ENCODE assay signal across 19 cellular contexts in the genomic region with DNA sequence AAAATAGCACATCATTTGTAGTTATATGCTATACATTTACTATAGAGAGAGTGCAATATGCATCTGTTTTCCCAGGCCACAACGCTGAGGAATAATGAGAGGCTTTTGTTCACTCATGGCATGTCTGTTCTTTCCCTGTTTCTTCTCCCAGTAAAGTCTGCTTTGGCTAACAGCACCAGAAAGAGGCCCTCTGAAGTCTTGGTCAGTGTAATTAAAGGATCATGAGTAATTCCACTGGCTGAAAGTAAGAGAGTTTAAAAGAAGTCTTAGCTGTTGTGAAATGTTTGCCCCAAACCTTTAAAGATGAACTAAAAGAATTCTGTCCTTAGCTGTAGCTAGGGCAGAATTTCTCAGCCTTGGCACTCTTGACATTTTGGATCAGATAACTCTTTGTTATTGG.
"Had no signal": no experiment of that assay in that cellular context is flagged by ENCODE, and none has a peak within 500 bp of the region (broad histone marks: within the 10 kb centered on the region; RNA-seq: fewer than 3 reads in every experiment).

No MANE protein-coding gene starts in this region.

- H3K4me1 ChIP-seq: body of pancreas, vagina had no signal

- H3K27ac Mint-ChIP-seq: activated CD8-positive, alpha-beta T cell treated with anti-CD3 and anti-CD28 coated beads, Interleukin-2, amount 10 ng/mL, durations not matched to agents 7 days and 5 days; activated naive CD8-positive, alpha-beta T cell treated with anti-CD3 and anti-CD28 coated beads, Interleukin-2, amount 50 U/mL, for 24 hours; dendritic cell treated with granulocyte-macrophage colony-stimulating factor and Interleukin-4, amounts not matched to agents 40 ng/mL and 50 ng/mL, for 4 days; effector memory CD8-positive, alpha-beta T cell; memory B cell had no signal

- H3K36me3 ChIP-seq: heart right ventricle, tibial nerve, vagina had no signal

- H3K4me3 Mint-ChIP-seq: activated CD8-positive, alpha-beta T cell treated with anti-CD3 and anti-CD28 coated beads, Interleukin-2, amount 10 ng/mL, durations not matched to agents 7 days and 5 days; activated naive CD8-positive, alpha-beta T cell treated with anti-CD3 and anti-CD28 coated beads, Interleukin-2, amount 50 U/mL, for 24 hours; central memory CD8-positive, alpha-beta T cell; dendritic cell treated with granulocyte-macrophage colony-stimulating factor and Interleukin-4, amounts not matched to agents 40 ng/mL and 50 ng/mL, for 4 days; effector memory CD8-positive, alpha-beta T cell; memory B cell; nephron had no signal

- ATAC-seq: activated CD8-positive, alpha-beta T cell treated with anti-CD3 and anti-CD28 coated beads, Interleukin-2, amount 10 ng/mL, durations not matched to agents 7 days and 5 days; activated naive CD8-positive, alpha-beta T cell treated with anti-CD3 and anti-CD28 coated beads, Interleukin-2, amount 50 U/mL, for 24 hours; body of pancreas; effector memory CD8-positive, alpha-beta T cell; left lobe of liver had no signal

- H3K27me3 ChIP-seq: body of pancreas, heart right ventricle, tibial nerve, vagina had no signal

- H3K4me3 ChIP-seq: body of pancreas, heart right ventricle, skin epidermis, tibial nerve, vagina had no signal

- DNase-seq: activated CD4-positive, alpha-beta T cell treated with anti-CD3 and anti-CD28 coated beads for 4 hours; activated CD8-positive, alpha-beta memory T cell treated with anti-CD3 and anti-CD28 coated beads, Interleukin-2, amount 50 U/mL, for 48 hours; activated CD8-positive, alpha-beta T cell treated with anti-CD3 and anti-CD28 coated beads, Interleukin-2, amount 10 ng/mL, durations not matched to agents 7 days and 5 days; activated naive CD8-positive, alpha-beta T cell treated with anti-CD3 and anti-CD28 coated beads, Interleukin-2, amount 50 U/mL, for 24 hours; body of pancreas; effector memory CD8-positive, alpha-beta T cell; erythroblast; foreskin melanocyte; islet precursor cell; T-helper 1 cell had no signal

- H3K27ac ChIP-seq: body of pancreas, heart right ventricle, skin epidermis, vagina had no signal

- H3K4me1 Mint-ChIP-seq: activated naive CD8-positive, alpha-beta T cell treated with anti-CD3 and anti-CD28 coated beads, Interleukin-2, amount 50 U/mL, for 24 hours; central memory CD8-positive, alpha-beta T cell; memory B cell had no signal

- H3K9me3 Mint-ChIP-seq: activated naive CD8-positive, alpha-beta T cell treated with anti-CD3 and anti-CD28 coated beads, Interleukin-2, amount 50 U/mL, for 24 hours; central memory CD8-positive, alpha-beta T cell; dendritic cell treated with granulocyte-macrophage colony-stimulating factor and Interleukin-4, amounts not matched to agents 40 ng/mL and 50 ng/mL, for 4 days; effector memory CD8-positive, alpha-beta T cell; memory B cell; nephron had no signal

- H3K27me3 Mint-ChIP-seq: activated naive CD8-positive, alpha-beta T cell treated with anti-CD3 and anti-CD28 coated beads, Interleukin-2, amount 50 U/mL, for 24 hours; central memory CD8-positive, alpha-beta T cell; dendritic cell treated with granulocyte-macrophage colony-stimulating factor and Interleukin-4, amounts not matched to agents 40 ng/mL and 50 ng/mL, for 4 days; effector memory CD8-positive, alpha-beta T cell; memory B cell had no signal

- H3K9me3 ChIP-seq: body of pancreas, heart right ventricle, tibial nerve, vagina had no signal
